Comparison of ENCODE assay signal across 21 cellular contexts in the genomic region with DNA sequence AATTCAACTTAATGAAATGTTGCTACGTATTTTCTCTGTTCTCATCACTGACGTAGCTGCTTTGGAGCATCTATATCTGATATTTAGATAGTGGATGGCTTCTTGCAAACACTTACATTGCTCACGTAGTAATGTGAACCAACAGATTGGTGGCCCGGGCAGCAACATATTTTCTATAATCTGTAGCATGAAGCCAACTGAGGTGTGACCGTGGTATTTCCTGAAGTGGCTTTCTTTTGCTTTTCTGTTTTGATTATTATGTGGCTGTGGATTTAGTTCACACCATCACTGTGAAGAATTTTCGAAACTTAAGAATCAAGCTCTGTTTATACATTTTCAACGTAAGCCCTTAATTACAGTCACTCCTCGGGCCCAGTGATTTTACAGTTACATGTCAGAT.
"Had no signal": no experiment of that assay in that cellular context is flagged by ENCODE, and none has a peak within 500 bp of the region (broad histone marks: within the 10 kb centered on the region; RNA-seq: fewer than 3 reads in every experiment).

No MANE protein-coding gene starts in this region.

- H3K27ac Mint-ChIP-seq: activated naive CD4-positive, alpha-beta T cell treated with anti-CD3 and anti-CD28 coated beads, Interleukin-2, amount 50 U/mL, for 72 hours; brain had no signal

- DNase-seq: activated CD4-positive, alpha-beta T cell treated with anti-CD3 and anti-CD28 coated beads, Interleukin-2, amount 50 U/mL, for 48 hours; activated CD8-positive, alpha-beta memory T cell treated with anti-CD3 and anti-CD28 coated beads, Interleukin-2, amount 50 U/mL, for 4 hours; activated effector memory CD4-positive, alpha-beta T cell treated with anti-CD3 and anti-CD28 coated beads, Interleukin-2, amount 50 U/mL, for 16 hours; activated T-cell treated with anti-CD3 and anti-CD28 coated beads, Interleukin-2, amount 50 U/mL, for 48 hours; amygdala; central memory CD4-positive, alpha-beta T cell; cortex of kidney; effector CD4-positive, alpha-beta T cell; esophagus squamous epithelium; glutamatergic neuron; kidney glomerular epithelial cell; mesendoderm; stimulated activated CD4-positive, alpha-beta T cell treated with anti-CD3 and anti-CD28 coated beads, Interleukin-4, amount 100 ng/mL, for 24 hours; stomach had no signal

- H3K27me3 ChIP-seq: esophagus squamous epithelium, right atrium auricular region, stomach had no signal

- H3K4me3 ChIP-seq: esophagus squamous epithelium, right atrium auricular region, stomach, thoracic aorta had no signal

- H3K4me1 Mint-ChIP-seq: brain had no signal

- FAIRE-seq: endothelial cell of umbilical vein had no signal

- H3K27me3 Mint-ChIP-seq: progenitor cell of endocrine pancreas, T-cell had no signal

- H3K4me3 Mint-ChIP-seq: brain, T-cell had no signal

- H3K9me3 ChIP-seq: esophagus squamous epithelium, right atrium auricular region, stomach, thoracic aorta had no signal

- ATAC-seq: activated naive CD4-positive, alpha-beta T cell treated with anti-CD3 and anti-CD28 coated beads, Interleukin-2, amount 50 U/mL, for 72 hours; T-cell had no signal

- H3K9me3 Mint-ChIP-seq: activated naive CD4-positive, alpha-beta T cell treated with anti-CD3 and anti-CD28 coated beads, Interleukin-2, amount 50 U/mL, for 72 hours had no signal

- H3K36me3 ChIP-seq: esophagus squamous epithelium, right atrium auricular region had no signal

- H3K27ac ChIP-seq: esophagus squamous epithelium, right atrium auricular region, stomach, thoracic aorta had no signal
